Comparison of ENCODE assay signal across 8 cellular contexts in genomic region chr21:38244885-38245869, GRCh38. TPM values are rescaled to one million over a fixed set of nuclear protein-coding genes. Genes with fewer than 3 reads are reported as not detected.
DNase-seq lines count a peak whose midpoint lies in the region; ATAC-seq, FAIRE-seq and TF ChIP-seq lines count a peak whose summit lies in the region.

No MANE protein-coding gene starts in this region.

- H3K4me2 ChIP-seq in PC-3 (ENCODE audit: low read length) = no peak overlapping the region

- 69 to 75% (median 71%) methylated on average over 9 of the region's 9 CpGs for WGBS in small intestine, 3 donors

- H4K20me1 ChIP-seq in PC-3 (ENCODE audit: low read length) = no peaks in the 10 kb centered on the region

- TF ChIP-seq CTCF in PC-3 (conservative IDR thresholded peaks at IDR 0.05; ENCODE audit: low read depth, low read length) = no peak

- DNase-seq in GM03348 (ENCODE audit: low spot score) = peak; percentile 82
- DNase-seq in PC-3 = peak; percentile 83
- DNase-seq in activated naive CD4-positive, alpha-beta T cell treated with anti-CD3 and anti-CD28 coated beads, Interleukin-2, amount 10 ng/mL, durations not matched to agents 7 days and 5 days = peak; percentile 79
- peak; percentile 52 for DNase-seq in small intestine
- DNase-seq in effector CD8-positive, alpha-beta T cell (lab: John Stamatoyannopoulos, UW) = no peak
- no peak for DNase-seq in GDM1 (lab: John Stamatoyannopoulos, UW)
- no peak for DNase-seq in G401 (ENCODE audit: low spot score)

- POLR2A ChIA-PET in PC-3 (lab: Charles Lee; ENCODE audit: unreplicated experiment) = no interaction called here

- H3K27me3 ChIP-seq in PC-3 (ENCODE audit: low read length) (no peaks in the 10 kb centered on the region), small intestine (ENCODE audit: control insufficient read depth in 2 of 2, insufficient read depth in 2 of 2, low read length in 2 of 2) (no peaks in the 10 kb centered on the region)

- H3K36me3 Mint-ChIP-seq in activated naive CD4-positive, alpha-beta T cell treated with anti-CD3 and anti-CD28 coated beads, Interleukin-2, amount 10 ng/mL, durations not matched to agents 7 days and 5 days = peaks cover 2% of the 10 kb centered on the region

- no peak overlapping the region for H3K4me3 Mint-ChIP-seq in activated naive CD4-positive, alpha-beta T cell treated with anti-CD3 and anti-CD28 coated beads, Interleukin-2, amount 10 ng/mL, durations not matched to agents 7 days and 5 days

- H3K4me3 ChIP-seq in PC-3 (ENCODE audit: low read length) = no peak overlapping the region
- no peak overlapping the region for H3K4me3 ChIP-seq in small intestine (ENCODE audit: low read depth in 1 of 2, low read length in 2 of 2)

- intact Hi-C loops in PC-3 (cut with micrococcal nuclease) = no loop called here

- H3K27ac ChIP-seq in PC-3 (ENCODE audit: low read length) = peak overlapping the region; percentile 76
- no peak overlapping the region for H3K27ac ChIP-seq in small intestine (ENCODE audit: low read depth in 1 of 2, low read length in 1 of 2)

- CTCF ChIA-PET in PC-3 (lab: Charles Lee) = no interaction called here
- CTCF ChIA-PET in activated naive CD4-positive, alpha-beta T cell treated with anti-CD3 and anti-CD28 coated beads, Interleukin-2, amount 10 ng/mL, durations not matched to agents 7 days and 5 days (lab: Charles Lee) = interaction anchor here (1.2 to 4.5 kb wide), 3 partner anchors 26 to 107 kb away, joined by 3 to 21 read pairs (median 5); no protein-coding TSS in a partner anchor

- H3K36me3 ChIP-seq in PC-3 (ENCODE audit: low read depth, low read length) (no peaks in the 10 kb centered on the region), small intestine (ENCODE audit: control insufficient read depth in 2 of 2, insufficient read depth in 2 of 2, low read length in 2 of 2) (no peaks in the 10 kb centered on the region)

- H3K27me3 Mint-ChIP-seq in activated naive CD4-positive, alpha-beta T cell treated with anti-CD3 and anti-CD28 coated beads, Interleukin-2, amount 10 ng/mL, durations not matched to agents 7 days and 5 days = peaks cover 18% of the 10 kb centered on the region

- peak overlapping the region; percentile 39 for H3K27ac Mint-ChIP-seq in activated naive CD4-positive, alpha-beta T cell treated with anti-CD3 and anti-CD28 coated beads, Interleukin-2, amount 10 ng/mL, durations not matched to agents 7 days and 5 days

- peaks cover 7% of the 10 kb centered on the region for H3K9me3 Mint-ChIP-seq in activated naive CD4-positive, alpha-beta T cell treated with anti-CD3 and anti-CD28 coated beads, Interleukin-2, amount 10 ng/mL, durations not matched to agents 7 days and 5 days

- no peaks in the 10 kb centered on the region for H3F3A ChIP-seq in PC-3 (ENCODE audit: low read length, unreplicated experiment)

- in situ Hi-C loops in G401 (cut with HindIII; ENCODE audit: low sequenced_read_pairs) = no loop called here

- H3K79me2 ChIP-seq in PC-3 (ENCODE audit: low read length) = no peaks in the 10 kb centered on the region

- ATAC-seq in HG02610 (IDR thresholded peaks at IDR 0.05; ENCODE audit: unreplicated experiment) (peak; percentile 64), PC-3 (peak; percentile 78)

- no peak for FAIRE-seq in small intestine (lab: Jason Lieb, UNC)

- H3K9me2 ChIP-seq in PC-3 (replicated peaks; ENCODE audit: low read length) = no peaks in the 10 kb centered on the region

- H3K4me1 ChIP-seq in PC-3 (ENCODE audit: insufficient read depth, low read length) = peaks cover 16% of the 10 kb centered on the region
- no peaks in the 10 kb centered on the region for H3K4me1 ChIP-seq in small intestine (ENCODE audit: control insufficient read depth in 2 of 2, insufficient read depth in 1 of 2, low read depth in 1 of 2, low read length in 1 of 2)

- no peak overlapping the region for H2AFZ ChIP-seq in PC-3 (ENCODE audit: low read length)

- H3K4me1 Mint-ChIP-seq in activated naive CD4-positive, alpha-beta T cell treated with anti-CD3 and anti-CD28 coated beads, Interleukin-2, amount 10 ng/mL, durations not matched to agents 7 days and 5 days = peaks cover 42% of the 10 kb centered on the region

- H3K9me3 ChIP-seq in PC-3 (ENCODE audit: low read length) = no peaks in the 10 kb centered on the region
- H3K9me3 ChIP-seq in small intestine (ENCODE audit: control insufficient read depth, low read depth) = no peaks in the 10 kb centered on the region

- no TSS peak for BruUV-seq in PC-3 (replicated peaks; lab: Mats Ljungman, UMichigan)

- H3K9ac ChIP-seq in PC-3 (ENCODE audit: low read length) = peak overlapping the region; percentile 30; the same call in 1 of the 2 replicates

RNA-seq across cellular contexts. Expression of gene KCNJ15, which starts 11.6 kb away (rescaled TPM):
- total RNA-seq in PC-3 (2014; rRNA removed) = 0.26 TPM in 1 of 2 replicates, not detected in the other
- polyA plus RNA-seq in small intestine = 1 to 10 TPM in 1 of 3 donors, under 1 TPM in 2; 0.12 to 1.1 (median 0.22) TPM
- total RNA-seq in G401 (2014; rRNA removed; shearing (Covaris generic)) = not detected in 2 replicates

Comparison
In these comparisons a context has a peak if more than half of its experiments do, and no peak if none do; other contexts are left out.
1. DNase-seq: peak in GM03348 (single experiment), PC-3 (single experiment), activated naive CD4-positive, alpha-beta T cell treated with anti-CD3 and anti-CD28 coated beads, Interleukin-2, amount 10 ng/mL, durations not matched to agents 7 days and 5 days (single experiment) and small intestine (single experiment); none in effector CD8-positive, alpha-beta T cell (single experiment), GDM1 (single experiment) and G401 (single experiment).